Comparison of ENCODE assay signal across 30 cellular contexts in the genomic region with DNA sequence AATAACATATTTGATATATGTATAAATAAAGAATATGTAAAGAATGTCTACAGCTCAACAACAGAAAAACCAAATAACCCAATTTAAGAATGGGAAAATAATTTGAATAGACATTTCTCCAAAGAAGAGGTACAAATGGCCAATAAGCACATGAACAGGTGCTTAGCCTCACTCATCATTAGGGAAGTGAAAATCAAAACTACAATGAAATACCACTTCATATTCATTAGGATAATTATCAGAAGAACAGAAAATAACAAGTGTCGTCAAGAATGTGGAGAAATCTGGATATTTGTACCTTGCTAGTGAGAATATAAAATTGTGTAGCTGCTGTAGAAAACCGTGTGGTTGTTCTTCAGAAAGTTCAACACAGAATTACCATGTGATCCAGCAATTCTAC. TPM values are rescaled to one million over a fixed set of nuclear protein-coding genes. Genes with fewer than 3 reads are reported as not detected.
A peak's percentile ranks its signal among the peaks of the same experiment; 100 is the strongest.
DNase-seq lines count a peak whose midpoint lies in the region; ATAC-seq and TF ChIP-seq lines count a peak whose summit lies in the region.
"Had no signal": no experiment of that assay in that cellular context is flagged by ENCODE, and none has a peak within 500 bp of the region (broad histone marks: within the 10 kb centered on the region; RNA-seq: fewer than 3 reads in every experiment).

No MANE protein-coding gene starts in this region.

- intact Hi-C loops in mammary epithelial cell (cut with micrococcal nuclease): loop anchor here (2.0 to 10.0 kb wide), 4 partner anchors 69 to 783 kb away; partner anchors contain the start of gene ALG5

- H3K4me3 ChIP-seq in mammary epithelial cell (replicated peaks in 1 of 3; ENCODE audit: insufficient read depth in 1 of 3, low read depth in 2 of 3, low read length in 3 of 3): no peak overlapping the region
- H3K4me3 ChIP-seq: body of pancreas, K562, prostate gland, sigmoid colon, SJCRH30 had no signal

- no peaks in the 10 kb centered on the region for H3K9me3 ChIP-seq in mammary epithelial cell (replicated peaks; ENCODE audit: insufficient read depth, low read length)
- H3K9me3 ChIP-seq: body of pancreas, neutrophil, prostate gland, sigmoid colon, SJCRH30 had no signal

- H4K20me1 ChIP-seq in mammary epithelial cell (ENCODE audit: insufficient read depth, low read length): no peaks in the 10 kb centered on the region

- no peak overlapping the region for H3K27ac ChIP-seq in mammary epithelial cell (ENCODE audit: insufficient read depth, low read depth, low read length)
- H3K27ac ChIP-seq: body of pancreas, neutrophil, prostate gland, sigmoid colon, SJCRH30 had no signal

- H3K36me3 ChIP-seq in mammary epithelial cell (ENCODE audit: insufficient read depth, low read length): no peaks in the 10 kb centered on the region
- H3K36me3 ChIP-seq: neutrophil, prostate gland, sigmoid colon, SJCRH30 had no signal

- dilution Hi-C loops in mammary epithelial cell (cut with HindIII; ENCODE audit: low sequenced_read_pairs): no loop called here

- no peak overlapping the region for H3K4me2 ChIP-seq in mammary epithelial cell (ENCODE audit: insufficient read depth, low read depth, low read length)

- ATAC-seq in GM18517 (IDR thresholded peaks at IDR 0.05; ENCODE audit: unreplicated experiment) (peak; percentile 66), GM19351 (IDR thresholded peaks at IDR 0.05; ENCODE audit: unreplicated experiment) (peak; percentile 57), HG02763 (IDR thresholded peaks at IDR 0.05; ENCODE audit: unreplicated experiment) (peak; percentile 61), HG03565 (IDR thresholded peaks at IDR 0.05; ENCODE audit: unreplicated experiment) (peak; percentile 37)
- ATAC-seq: activated CD4-positive, CD25-positive, alpha-beta regulatory T cell treated with anti-CD3 and anti-CD28 coated beads, Interleukin-2, amount 50 U/mL, for 24 hours; body of pancreas; K562; left cardiac atrium had no signal

- in situ Hi-C loops in mammary epithelial cell (cut with MboI; ENCODE audit: low sequenced_read_pairs in 2 of 2): no loop called here

- no peaks in the 10 kb centered on the region for H3K4me1 ChIP-seq in mammary epithelial cell (ENCODE audit: insufficient read depth, low read length)
- H3K4me1 ChIP-seq: body of pancreas, prostate gland, sigmoid colon, SJCRH30 had no signal

- no peak overlapping the region for H2AFZ ChIP-seq in mammary epithelial cell (ENCODE audit: low read depth, low read length)

- CTCF ChIA-PET in mammary epithelial cell (lab: Charles Lee; ENCODE audit: low non-redundant PET): no interaction called here

- 75% methylated on average over 2 of the region's 2 CpGs for WGBS in mammary epithelial cell (ENCODE audit: low coverage, missing lambda C conversion rate)

- no peak for TF ChIP-seq CTCF in mammary epithelial cell (conservative IDR thresholded peaks at IDR 0.05 in 1 of 2, IDR thresholded peaks at IDR 0.05 in 1 of 2; ENCODE audit: extremely low read depth in 1 of 2, insufficient read depth in 1 of 2, low read depth in 1 of 2, low read length in 2 of 2)

- DNase-seq in activated CD4-positive, alpha-beta T cell treated with anti-CD3 and anti-CD28 coated beads for 48 hours: no peak
- DNase-seq in DMS 273 (lab: John Stamatoyannopoulos, UW; ENCODE audit: unreplicated experiment) (no peak), mammary epithelial cell (no peak)
- no peak for DNase-seq in activated effector memory CD4-positive, alpha-beta T cell treated with Interleukin-2 at 50 U/mL for 16 hours
- DNase-seq: ACHN, body of pancreas, cerebellar nuclear complex, DMS79, glutamatergic neuron, left cardiac atrium, mesendoderm, NCI-H1436, NCI-H2171, NCI-H524 treated with DMSO at 0.1 percent for 48 hours, sigmoid colon, SJCRH30, T-helper 1 cell had no signal

- no peaks in the 10 kb centered on the region for H3K79me2 ChIP-seq in mammary epithelial cell (ENCODE audit: insufficient read depth, low read length)

- H3K27me3 ChIP-seq in mammary epithelial cell (ENCODE audit: insufficient read depth, low read length): no peaks in the 10 kb centered on the region
- H3K27me3 ChIP-seq: body of pancreas, neutrophil, sigmoid colon, SJCRH30 had no signal

- no peak overlapping the region for H3K9ac ChIP-seq in mammary epithelial cell (ENCODE audit: insufficient read depth, low read length)

- no TSS peak for BruUV-seq in mammary epithelial cell (replicated peaks; lab: Mats Ljungman, UMichigan)

RNA-seq across cellular contexts. Expression of gene SUPT20H, which starts 8.4 kb away (rescaled TPM):
- total RNA-seq in mammary epithelial cell: 10 to 100 TPM; 56.7 to 68.5 TPM
- polyA plus RNA-seq in mammary epithelial cell: 33.7 TPM
- polyA minus RNA-seq in mammary epithelial cell: 61.6 TPM

RNA-seq across cellular contexts. Expression of gene CSNK1A1L, which starts 37.6 kb away (rescaled TPM):
- total RNA-seq in mammary epithelial cell: not detected
- not detected for polyA plus RNA-seq in mammary epithelial cell
- not detected for polyA minus RNA-seq in mammary epithelial cell
- total RNA-seq: body of pancreas, H1, HT1080, K562, left cardiac atrium, sigmoid colon, SJCRH30 had no signal
- polyA plus RNA-seq: adipose tissue, BJ, H1, K562, sigmoid colon, thymus had no signal
